In the genomic region with DNA sequence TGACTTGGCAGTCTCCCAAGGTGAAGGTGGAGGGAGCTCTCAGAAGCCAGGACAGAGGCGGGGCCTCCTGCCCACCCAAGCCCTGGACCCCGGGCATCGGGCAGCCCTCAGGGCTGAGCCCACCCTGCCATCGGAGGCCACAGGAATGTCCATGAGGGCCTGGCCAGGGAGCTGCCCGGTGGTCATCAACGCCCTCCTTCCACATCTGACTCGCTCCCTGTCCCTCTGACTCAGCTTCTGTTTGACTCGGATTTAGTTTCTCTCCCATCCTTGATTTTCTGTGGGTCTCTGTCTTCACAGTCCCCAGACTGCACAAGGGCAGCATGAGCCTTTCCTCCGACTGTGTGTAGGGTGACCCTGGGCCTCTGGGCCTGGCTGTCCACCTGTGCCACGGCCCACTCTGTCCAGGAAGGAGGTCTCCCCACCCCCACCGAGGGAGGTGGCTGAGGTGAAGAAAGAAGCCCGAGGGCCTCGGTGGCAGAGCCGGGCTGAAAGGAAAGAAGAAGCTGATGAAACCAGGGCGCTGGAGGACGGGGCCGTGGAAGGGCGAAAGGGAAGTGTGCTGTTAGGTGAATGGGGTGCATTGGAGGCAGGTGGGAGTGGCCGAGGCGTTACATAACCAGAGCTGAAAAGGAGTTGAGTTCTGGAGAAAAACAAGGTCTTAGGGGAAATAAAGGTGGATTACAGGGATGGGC, we compare ENCODE assay signal across 16 cellular contexts. TPM values are rescaled to one million over a fixed set of nuclear protein-coding genes. Genes with fewer than 3 reads are reported as not detected.
A peak's percentile ranks its signal among the peaks of the same experiment; 100 is the strongest.
DNase-seq lines count a peak whose midpoint lies in the region; ATAC-seq and TF ChIP-seq lines count a peak whose summit lies in the region.
"Had no signal": no experiment of that assay in that cellular context is flagged by ENCODE, and none has a peak within 500 bp of the region (broad histone marks: within the 10 kb centered on the region; RNA-seq: fewer than 3 reads in every experiment).

No MANE protein-coding gene starts in this region.

- no peaks in the 10 kb centered on the region for H3K9me3 Mint-ChIP-seq in MCF 10A (ENCODE audit: unreplicated experiment)
- H3K9me3 Mint-ChIP-seq in natural killer cell treated with Interleukin-12 subunit alpha and Interleukin-12 subunit beta and Interleukin-15 and Interleukin-18, amount 100 ng/mL, for 72 hours: no peaks in the 10 kb centered on the region

- no peak for ATAC-seq in natural killer cell treated with Interleukin-12 subunit alpha and Interleukin-12 subunit beta and Interleukin-15 and Interleukin-18, amount 100 ng/mL, for 72 hours
- ATAC-seq: left ventricle myocardium superior had no signal

- peak overlapping the region; percentile 40 for H3K27ac Mint-ChIP-seq in MCF 10A (ENCODE audit: low read depth, unreplicated experiment)
- no peak overlapping the region for H3K27ac Mint-ChIP-seq in natural killer cell treated with Interleukin-12 subunit alpha and Interleukin-12 subunit beta and Interleukin-15 and Interleukin-18, amount 100 ng/mL, for 72 hours

- peak; percentile 55 for DNase-seq in ELR (ENCODE audit: low read depth)
- peak; percentile 79 for DNase-seq in NB4 (ENCODE audit: low read depth)
- DNase-seq in MCF 10A (ENCODE audit: unreplicated experiment): peak; percentile 52
- no peak for DNase-seq in neuronal stem cell (ENCODE audit: low spot score)
- DNase-seq in superior temporal gyrus (ENCODE audit: extremely low spot score): no peak
- no peak for DNase-seq in uterus
- no peak for DNase-seq in natural killer cell treated with Interleukin-12 subunit alpha and Interleukin-12 subunit beta and Interleukin-15 and Interleukin-18, amount 100 ng/mL, for 72 hours (ENCODE audit: low spot score)
- DNase-seq in esophagus squamous epithelium (lab: John Stamatoyannopoulos, UW): no peak
- DNase-seq: activated CD4-positive, alpha-beta T cell treated with anti-CD3 and anti-CD28 coated beads, Interleukin-2, amount 50 U/mL, for 48 hours; DMS53; left ventricle myocardium superior; NCI-H1694; RPMI8226 had no signal

- no peak overlapping the region for H3K4me3 Mint-ChIP-seq in MCF 10A (ENCODE audit: unreplicated experiment)
- no peak overlapping the region for H3K4me3 Mint-ChIP-seq in natural killer cell treated with Interleukin-12 subunit alpha and Interleukin-12 subunit beta and Interleukin-15 and Interleukin-18, amount 100 ng/mL, for 72 hours

- no peak for TF ChIP-seq POLR2A in NB4 (IDR thresholded peaks at IDR 0.05; ENCODE audit: extremely low read depth, insufficient read length)
- no peak for TF ChIP-seq POLR2A in uterus (IDR thresholded peaks at IDR 0.05)
- no peak for TF ChIP-seq POLR2A in esophagus squamous epithelium (IDR thresholded peaks at IDR 0.05)

- no peak overlapping the region for H3K27ac ChIP-seq in neuronal stem cell (replicated peaks; ENCODE audit: low read length)
- no peak overlapping the region for H3K27ac ChIP-seq in uterus
- H3K27ac ChIP-seq in esophagus squamous epithelium: peak overlapping the region in 2 of 4 donors; percentile 36 to 38
- H3K27ac ChIP-seq: ascending aorta had no signal

- H2BK5ac ChIP-seq in neuronal stem cell (ENCODE audit: low read length): peak overlapping the region; percentile 66

- H3K4me3 ChIP-seq in NB4 (ENCODE audit: low read depth, low read length) (no peak overlapping the region), neuronal stem cell (ENCODE audit: low read length in 2 of 2) (no peak overlapping the region), uterus (no peak overlapping the region), esophagus squamous epithelium (no peak overlapping the region)
- H3K4me3 ChIP-seq: ascending aorta, skin epidermis had no signal

- H3K27me3 Mint-ChIP-seq in MCF 10A (ENCODE audit: insufficient read depth, unreplicated experiment): no peaks in the 10 kb centered on the region
- H3K27me3 Mint-ChIP-seq in natural killer cell treated with Interleukin-12 subunit alpha and Interleukin-12 subunit beta and Interleukin-15 and Interleukin-18, amount 100 ng/mL, for 72 hours: peaks cover 9 to 18% of the 10 kb centered on the region in 2 donors

- no peak overlapping the region for H4K91ac ChIP-seq in neuronal stem cell (ENCODE audit: low read depth, low read length, poor library complexity)

- no peak overlapping the region for H2BK120ac ChIP-seq in neuronal stem cell (ENCODE audit: low read depth, low read length)

- peaks cover 0 to 24% (median 9%) of the 10 kb centered on the region in 3 experiments for H3K27me3 ChIP-seq in neuronal stem cell (ENCODE audit: control insufficient read depth in 3 of 3, insufficient read depth in 3 of 3, low read depth in 1 of 3, low read length in 3 of 3)
- no peaks in the 10 kb centered on the region for H3K27me3 ChIP-seq in uterus
- H3K27me3 ChIP-seq in esophagus squamous epithelium: peaks cover 0 to 22% (median 0%) of the 10 kb centered on the region in 4 donors
- H3K27me3 ChIP-seq: ascending aorta had no signal

- no peak overlapping the region for H3K9ac ChIP-seq in neuronal stem cell (ENCODE audit: low read depth, low read length, poor library complexity)

- peak overlapping the region; percentile 81 for H2AK5ac ChIP-seq in neuronal stem cell (ENCODE audit: low read depth, low read length)

- peak; percentile 1 for TF ChIP-seq CTCF in NB4 (IDR thresholded peaks at IDR 0.05; ENCODE audit: low read depth, low read length)
- TF ChIP-seq CTCF in MCF 10A (IDR thresholded peaks at IDR 0.05; ENCODE audit: unreplicated experiment): no peak
- no peak for TF ChIP-seq CTCF in uterus (IDR thresholded peaks at IDR 0.05)
- no peak for TF ChIP-seq CTCF in esophagus squamous epithelium (IDR thresholded peaks at IDR 0.05)

- no peak overlapping the region for H3K23ac ChIP-seq in neuronal stem cell (ENCODE audit: low read depth, low read length, poor library complexity)

- H3K79me1 ChIP-seq in neuronal stem cell (ENCODE audit: low read depth, low read length): no peaks in the 10 kb centered on the region

- H4K8ac ChIP-seq in neuronal stem cell (ENCODE audit: low read depth, low read length): no peak overlapping the region

- no peak overlapping the region for H3K14ac ChIP-seq in neuronal stem cell (ENCODE audit: low read length)

- H3K4me1 Mint-ChIP-seq in MCF 10A (ENCODE audit: insufficient read depth, unreplicated experiment): peaks cover 41% of the 10 kb centered on the region
- peaks cover 2% of the 10 kb centered on the region in 2 donors for H3K4me1 Mint-ChIP-seq in natural killer cell treated with Interleukin-12 subunit alpha and Interleukin-12 subunit beta and Interleukin-15 and Interleukin-18, amount 100 ng/mL, for 72 hours (ENCODE audit: low read depth in 2 of 2)

- H3K4me2 ChIP-seq in neuronal stem cell (ENCODE audit: insufficient read depth, low read length, poor library complexity, severe bottlenecking): no peak overlapping the region

- intact Hi-C loops in MCF 10A (cut with micrococcal nuclease): loop anchor here (5.0 kb wide), 2 partner anchors 84 to 109 kb away; no protein-coding TSS in a partner anchor
- intact Hi-C loops in uterus (cut with DNase I; ENCODE audit: low total_unique reads): no loop called here
- intact Hi-C loops in esophagus squamous epithelium (cut with DNase I): no loop called here

- H2AFZ ChIP-seq in neuronal stem cell (ENCODE audit: low read length): peak overlapping the region; percentile 23

- WGBS in neuronal stem cell (ENCODE audit: extremely low coverage in 2 of 2, insufficient read length in 2 of 2, insufficient replicate concordance in 1 of 2), 2 donors: no CpG with 5 or more reads among the region's 20 CpGs
- 29 to 39% methylated on average over 9 to 15 of the region's 20 CpGs for WGBS in esophagus squamous epithelium, 2 donors

- H3K4me1 ChIP-seq in neuronal stem cell (ENCODE audit: control insufficient read depth in 2 of 2, insufficient read depth in 1 of 2, low read depth in 1 of 2, low read length in 2 of 2) (peaks cover 3 to 13% of the 10 kb centered on the region in 2 donors), uterus (no peaks in the 10 kb centered on the region), esophagus squamous epithelium (peaks cover 10 to 52% (median 12%) of the 10 kb centered on the region in 3 donors)

- peaks cover 6% of the 10 kb centered on the region for H3K36me3 Mint-ChIP-seq in MCF 10A (ENCODE audit: insufficient read depth, unreplicated experiment)
- H3K36me3 Mint-ChIP-seq in natural killer cell treated with Interleukin-12 subunit alpha and Interleukin-12 subunit beta and Interleukin-15 and Interleukin-18, amount 100 ng/mL, for 72 hours: no peaks in the 10 kb centered on the region

- H3K4ac ChIP-seq in neuronal stem cell (ENCODE audit: low read length): no peak overlapping the region

- CTCF ChIA-PET in MCF 10A (lab: Yijun Ruan, JAX): interaction anchor here (0.6 to 5.9 kb wide), 8 partner anchors 30 to 646 kb away, joined by 3 to 50 read pairs (median 4); partner anchors contain the start of gene VDR

- peak overlapping the region; percentile 40 for H2BK15ac ChIP-seq in neuronal stem cell (ENCODE audit: low read length)

- POLR2A ChIA-PET in MCF 10A (lab: Yijun Ruan, JAX): interaction anchor here (0.6 to 1.3 kb wide), 4 partner anchors 17 to 88 kb away, joined by 3 to 6 read pairs (median 3); partner anchors contain the start of genes TMEM106C and VDR

- H2BK12ac ChIP-seq in neuronal stem cell (ENCODE audit: low read length): peak overlapping the region; percentile 87

- H3K9me3 ChIP-seq in neuronal stem cell (replicated peaks in 1 of 2; ENCODE audit: control insufficient read depth in 2 of 2, insufficient read depth in 1 of 2, low read depth in 1 of 2, low read length in 2 of 2) (no peaks in the 10 kb centered on the region), uterus (no peaks in the 10 kb centered on the region), esophagus squamous epithelium (no peaks in the 10 kb centered on the region)
- H3K9me3 ChIP-seq: ascending aorta had no signal

- no TSS peak for BruUV-seq in MCF 10A (replicated peaks; lab: Mats Ljungman, UMichigan)

- peak overlapping the region; percentile 83 for H3K18ac ChIP-seq in neuronal stem cell (ENCODE audit: low read length)

- H3K36me3 ChIP-seq in neuronal stem cell (replicated peaks in 1 of 2; ENCODE audit: control insufficient read depth in 2 of 2, insufficient read depth in 2 of 2, low read length in 2 of 2) (no peaks in the 10 kb centered on the region), uterus (no peaks in the 10 kb centered on the region), esophagus squamous epithelium (no peaks in the 10 kb centered on the region)
- H3K36me3 ChIP-seq: ascending aorta had no signal

RNA-seq across cellular contexts. Expression of gene TMEM106C, which starts 16.8 kb away (rescaled TPM):
- total RNA-seq in MCF 10A (2022): 39.0 and 50.0 TPM in 2 replicates
- polyA plus RNA-seq in neuronal stem cell (2013, experiment 1 of 2): 71.6 TPM
- polyA plus RNA-seq in neuronal stem cell (2013, experiment 2 of 2): 70.1 TPM
- 100 to 1,000 TPM in 1 of 4 donors, 10 to 100 TPM in 3; 54.9 to 157 (median 77.6) TPM for total RNA-seq in uterus
- 10 to 100 TPM; 75.6 to 84.2 TPM for total RNA-seq in natural killer cell treated with Interleukin-12 subunit alpha and Interleukin-12 subunit beta and Interleukin-15 and Interleukin-18, amount 100 ng/mL, for 72 hours
- total RNA-seq in esophagus squamous epithelium: 10 to 100 TPM; 24.1 to 92.7 (median 63.5) TPM

RNA-seq across cellular contexts. Expression of gene VDR, which starts 41.8 kb away (rescaled TPM):
- total RNA-seq in MCF 10A (2022) (22.3 and 23.4 TPM in 2 replicates), uterus (1 to 10 TPM in 1 of 4 donors, under 1 TPM in 3; 0.26 to 2.0 (median 0.49) TPM), esophagus squamous epithelium (10 to 100 TPM; 16.6 to 25.0 (median 21.3) TPM)
- polyA plus RNA-seq in neuronal stem cell (2013, experiment 1 of 2): under 0.01 TPM
- 0.03 TPM for polyA plus RNA-seq in neuronal stem cell (2013, experiment 2 of 2)
- 10 to 100 TPM; 12.0 to 23.0 TPM for total RNA-seq in natural killer cell treated with Interleukin-12 subunit alpha and Interleukin-12 subunit beta and Interleukin-15 and Interleukin-18, amount 100 ng/mL, for 72 hours

RNA-seq across cellular contexts. Expression of gene COL2A1, which starts 57.7 kb away (rescaled TPM):
- total RNA-seq in MCF 10A (2022) (0.12 TPM in 1 of 2 replicates, not detected in the other), uterus (1 to 10 TPM in 1 of 4 donors, under 1 TPM in 1, not detected in 2; 0.15 to 1.9 TPM), esophagus squamous epithelium (not detected)
- polyA plus RNA-seq in neuronal stem cell (2013, experiment 1 of 2): 481 TPM
- polyA plus RNA-seq in neuronal stem cell (2013, experiment 2 of 2): 461 TPM
- not detected for total RNA-seq in natural killer cell treated with Interleukin-12 subunit alpha and Interleukin-12 subunit beta and Interleukin-15 and Interleukin-18, amount 100 ng/mL, for 72 hours
- total RNA-seq: ascending aorta, H4 had no signal

Comparison
In these comparisons a context has a peak if more than half of its experiments do, and no peak if none do; other contexts are left out.
1. DNase-seq: peak in ELR (single experiment), NB4 (single experiment) and MCF 10A (single experiment); none in neuronal stem cell (single experiment), superior temporal gyrus (single experiment), uterus (0 of 2), natural killer cell treated with Interleukin-12 subunit alpha and Interleukin-12 subunit beta and Interleukin-15 and Interleukin-18, amount 100 ng/mL, for 72 hours (single experiment) and esophagus squamous epithelium (single experiment).